Comparison of ENCODE assay signal across 9 cellular contexts in genomic region chr13:40221460-40222201, GRCh38.
DNase-seq lines count a peak whose midpoint lies in the region; ATAC-seq and TF ChIP-seq lines count a peak whose summit lies in the region.
"Had no signal": no experiment of that assay in that cellular context is flagged by ENCODE, and none has a peak within 500 bp of the region (broad histone marks: within the 10 kb centered on the region; RNA-seq: fewer than 3 reads in every experiment).

No MANE protein-coding gene starts in this region.

- H3K9me3 ChIP-seq in mucosa of descending colon (no peaks in the 10 kb centered on the region), upper lobe of right lung (no peaks in the 10 kb centered on the region)
- H3K9me3 ChIP-seq: A549 had no signal

- BruUV-seq in MCF 10A (replicated peaks; lab: Mats Ljungman, UMichigan) = TSS peak; percentile 83

- H3K27me3 Mint-ChIP-seq in activated CD4-positive, alpha-beta T cell treated with anti-CD3 and anti-CD28 coated beads for 36 hours = no peaks in the 10 kb centered on the region
- no peaks in the 10 kb centered on the region for H3K27me3 Mint-ChIP-seq in MCF 10A (ENCODE audit: insufficient read depth, unreplicated experiment)

- peaks cover 8% of the 10 kb centered on the region for H3K9me3 Mint-ChIP-seq in activated CD4-positive, alpha-beta T cell treated with anti-CD3 and anti-CD28 coated beads for 36 hours (ENCODE audit: low read depth)
- peaks cover 3% of the 10 kb centered on the region for H3K9me3 Mint-ChIP-seq in MCF 10A (ENCODE audit: unreplicated experiment)

- CTCF ChIA-PET in activated CD4-positive, alpha-beta T cell treated with anti-CD3 and anti-CD28 coated beads for 36 hours (lab: Charles Lee) = interaction anchor here (1.6 kb wide), 1 partner anchor 72 kb away, joined by 4 read pairs; no protein-coding TSS in a partner anchor
- CTCF ChIA-PET in MCF 10A (lab: Yijun Ruan, JAX) = interaction anchor here (0.6 to 1.3 kb wide), 6 partner anchors 12 to 437 kb away, joined by 3 to 5 read pairs (median 3); no protein-coding TSS in a partner anchor

- peak overlapping the region; percentile 45 for H3K4me3 Mint-ChIP-seq in activated CD4-positive, alpha-beta T cell treated with anti-CD3 and anti-CD28 coated beads for 36 hours
- peak overlapping the region; percentile 28 for H3K4me3 Mint-ChIP-seq in MCF 10A (ENCODE audit: unreplicated experiment)

- ATAC-seq in activated CD4-positive, alpha-beta T cell treated with anti-CD3 and anti-CD28 coated beads for 36 hours = peak; percentile 63
- peak; percentile 71 for ATAC-seq in mucosa of descending colon
- ATAC-seq in upper lobe of right lung = peak; percentile 80
- ATAC-seq: A549 had no signal

- TF ChIP-seq CTCF in MCF 10A (IDR thresholded peaks at IDR 0.05; ENCODE audit: unreplicated experiment) (no peak), mucosa of descending colon (IDR thresholded peaks at IDR 0.05) (no peak), upper lobe of right lung (IDR thresholded peaks at IDR 0.05) (no peak)

- intact Hi-C loops in activated CD4-positive, alpha-beta T cell treated with anti-CD3 and anti-CD28 coated beads for 36 hours (cut with DNase I, micrococcal nuclease) = loop anchor here (1.0 to 10.0 kb wide), 7 partner anchors 15 to 443 kb away; partner anchors contain the start of gene FOXO1 (in 1 of the 2)
- intact Hi-C loops in MCF 10A (cut with micrococcal nuclease) (no loop called here), mucosa of descending colon (cut with DNase I, micrococcal nuclease) (no loop called here), upper lobe of right lung (cut with DNase I) (no loop called here)

- peak overlapping the region; percentile 81 for H3K27ac ChIP-seq in upper lobe of right lung
- H3K27ac ChIP-seq: A549 had no signal

- DNase-seq in activated CD4-positive, alpha-beta T cell treated with anti-CD3 and anti-CD28 coated beads for 36 hours = peak; percentile 62
- no peak for DNase-seq in activated CD4-positive, alpha-beta T cell treated with anti-CD3 and anti-CD28 coated beads for 1 hour
- DNase-seq in MCF 10A (ENCODE audit: unreplicated experiment) (peak; percentile 86), mucosa of descending colon (peak in 1 of 3 donors; percentile 38), upper lobe of right lung (no peak), ureter (ENCODE audit: low spot score) (no peak), DMS153 treated with DMSO at 0.1 percent for 48 hours (lab: John Stamatoyannopoulos, UW; ENCODE audit: unreplicated experiment) (no peak), NCI-H345 treated with DMSO at 0.1 percent for 48 hours (lab: John Stamatoyannopoulos, UW; ENCODE audit: unreplicated experiment) (no peak)

- peak overlapping the region; percentile 91 for H3K27ac Mint-ChIP-seq in activated CD4-positive, alpha-beta T cell treated with anti-CD3 and anti-CD28 coated beads for 36 hours
- peak overlapping the region; percentile 95 for H3K27ac Mint-ChIP-seq in MCF 10A (ENCODE audit: low read depth, unreplicated experiment)

- peaks cover 61% of the 10 kb centered on the region for H3K4me1 Mint-ChIP-seq in activated CD4-positive, alpha-beta T cell treated with anti-CD3 and anti-CD28 coated beads for 36 hours
- peaks cover 38% of the 10 kb centered on the region for H3K4me1 Mint-ChIP-seq in MCF 10A (ENCODE audit: insufficient read depth, unreplicated experiment)

- POLR2A ChIA-PET in activated CD4-positive, alpha-beta T cell treated with anti-CD3 and anti-CD28 coated beads for 36 hours (lab: Charles Lee) = interaction anchor here (0.6 to 1.8 kb wide), 4 partner anchors 119 to 707 kb away, joined by 3 to 4 read pairs (median 3); no protein-coding TSS in a partner anchor
- POLR2A ChIA-PET in MCF 10A (lab: Yijun Ruan, JAX) = interaction anchor here (0.6 to 2.7 kb wide), 26 partner anchors 9 to 439 kb away, joined by 3 to 23 read pairs (median 6); no protein-coding TSS in a partner anchor

- peaks cover 3% of the 10 kb centered on the region for H3K36me3 Mint-ChIP-seq in activated CD4-positive, alpha-beta T cell treated with anti-CD3 and anti-CD28 coated beads for 36 hours (ENCODE audit: low read depth)
- H3K36me3 Mint-ChIP-seq in MCF 10A (ENCODE audit: insufficient read depth, unreplicated experiment) = no peaks in the 10 kb centered on the region

- no peaks in the 10 kb centered on the region for H3K27me3 ChIP-seq in upper lobe of right lung

- H3K4me1 ChIP-seq in mucosa of descending colon (ENCODE audit: low read depth) (no peaks in the 10 kb centered on the region), upper lobe of right lung (peaks cover 15% of the 10 kb centered on the region)
- H3K4me1 ChIP-seq: A549 had no signal

- H3K36me3 ChIP-seq in mucosa of descending colon (ENCODE audit: low read depth) = no peaks in the 10 kb centered on the region
- H3K36me3 ChIP-seq in upper lobe of right lung = no peaks in the 10 kb centered on the region

- H3K4me3 ChIP-seq in mucosa of descending colon (no peak overlapping the region), upper lobe of right lung (no peak overlapping the region)
- H3K4me3 ChIP-seq: A549 had no signal

Comparison
In these comparisons a context has a peak if more than half of its experiments do, and no peak if none do; other contexts are left out.
1. DNase-seq: peak in activated CD4-positive, alpha-beta T cell treated with anti-CD3 and anti-CD28 coated beads for 36 hours (single experiment) and MCF 10A (single experiment); none in activated CD4-positive, alpha-beta T cell treated with anti-CD3 and anti-CD28 coated beads for 1 hour (single experiment), upper lobe of right lung (single experiment), ureter (single experiment), DMS153 treated with DMSO at 0.1 percent for 48 hours (single experiment) and NCI-H345 treated with DMSO at 0.1 percent for 48 hours (single experiment).
2. intact Hi-C loops: an anchor here in activated CD4-positive, alpha-beta T cell treated with anti-CD3 and anti-CD28 coated beads for 36 hours (1.0 to 10.0 kb wide); none called in MCF 10A, mucosa of descending colon and upper lobe of right lung.
3. Peak in every context shown above with its lines, with median percentiles within 50 percentile points of each other: ATAC-seq.